19 cellular contexts compared by ENCODE assay signal in genomic region chr9:4099961-4100360, GRCh38.
DNase-seq lines count a peak whose midpoint lies in the region; ATAC-seq, FAIRE-seq and TF ChIP-seq lines count a peak whose summit lies in the region.
"Had no signal": no experiment of that assay in that cellular context is flagged by ENCODE, and none has a peak within 500 bp of the region (broad histone marks: within the 10 kb centered on the region; RNA-seq: fewer than 3 reads in every experiment).

No MANE protein-coding gene starts in this region.

- WGBS in adrenal gland, 4 donors = 67 to 79% (median 75%) methylated on average over 4 of the region's 4 CpGs
- 66% methylated on average over 4 of the region's 4 CpGs for WGBS in HepG2 (ENCODE audit: low lambda C conversion rate)

- TF ChIP-seq RAD21 in HepG2 (CRISPR knock-in tag; IDR thresholded peaks at IDR 0.05) = no peak

- FAIRE-seq in HepG2 (lab: Jason Lieb, UNC) = no peak
- FAIRE-seq: GM19239, K562 had no signal

- H2AFZ ChIP-seq in ACC112 (ENCODE audit: low read length, unreplicated experiment) = no peak overlapping the region
- H2AFZ ChIP-seq in HepG2 (ENCODE audit: low read length) = no peak overlapping the region

- H3K36me3 ChIP-seq in ACC112 (ENCODE audit: insufficient read depth, low read length) (no peaks in the 10 kb centered on the region), adrenal gland (replicated peaks in 1 of 2) (no peaks in the 10 kb centered on the region), HepG2 (replicated peaks in 1 of 2; ENCODE audit: control insufficient read depth in 1 of 2, insufficient read depth in 2 of 2, low read length in 2 of 2) (no peaks in the 10 kb centered on the region)
- H3K36me3 ChIP-seq: BLaER1, ovary, sigmoid colon, tibial nerve had no signal

- no TSS peak for BruUV-seq in HepG2 (replicated peaks; lab: Mats Ljungman, UMichigan)

- POLR2A ChIA-PET in HepG2 (lab: Yijun Ruan, JAX) = no interaction called here

- H3K79me2 ChIP-seq in ACC112 (ENCODE audit: control insufficient read depth, insufficient read depth, low read length, unreplicated experiment) (peaks cover 32% of the 10 kb centered on the region), HepG2 (ENCODE audit: insufficient read depth, low read length) (no peaks in the 10 kb centered on the region)

- no peak overlapping the region for H3K4me2 ChIP-seq in HepG2 (ENCODE audit: low read depth, low read length)
- H3K4me2 ChIP-seq: BLaER1 had no signal

- H3K27me3 ChIP-seq in ACC112 (ENCODE audit: insufficient read depth, low read length) (no peaks in the 10 kb centered on the region), adrenal gland (no peaks in the 10 kb centered on the region), HepG2 (ENCODE audit: control insufficient read depth in 1 of 2, insufficient read depth in 2 of 2, low read length in 2 of 2) (no peaks in the 10 kb centered on the region)
- H3K27me3 ChIP-seq: BLaER1, ovary, sigmoid colon, tibial nerve had no signal

- intact Hi-C loops in adrenal gland (cut with DNase I) (no loop called here), HepG2 (cut with micrococcal nuclease; ENCODE audit: unreplicated experiment) (no loop called here)

- DNase-seq in AG20443 (ENCODE audit: low spot score) (peak; percentile 57), NCI-H69 (lab: John Stamatoyannopoulos, UW) (peak; percentile 83), fibroblast of mammary gland (ENCODE audit: low read depth) (peak; percentile 88), NCI-H1417 (lab: John Stamatoyannopoulos, UW) (no peak), NCI-H82 (lab: John Stamatoyannopoulos, UW) (no peak), adrenal gland (no peak), HepG2 (ENCODE audit: low spot score) (no peak)
- DNase-seq: amniotic stem cell; NCI-H1105; NK-92 treated with Interleukin-12 subunit alpha and Interleukin-12 subunit beta, amount 100 ng/mL, for 24 hours; ovary; sigmoid colon had no signal

- H3K4me1 ChIP-seq in ACC112 (ENCODE audit: control insufficient read depth, insufficient read depth, low read length, unreplicated experiment) (peaks cover 68% of the 10 kb centered on the region), adrenal gland (replicated peaks in 1 of 2) (peaks cover 0 to 23% of the 10 kb centered on the region in 2 donors), HepG2 (ENCODE audit: insufficient read depth, low read length) (no peaks in the 10 kb centered on the region)

- CTCF ChIA-PET in HepG2 (lab: Yijun Ruan, JAX; ENCODE audit: low intra/inter-chr PET ratio, low total read pairs) = no interaction called here

- no peak for ATAC-seq in HepG2
- ATAC-seq: K562, Right ventricle myocardium inferior, WTC11 had no signal

- no peaks in the 10 kb centered on the region for H4K20me1 ChIP-seq in HepG2 (ENCODE audit: insufficient read depth, low read length)
- H4K20me1 ChIP-seq: BLaER1 had no signal

- TF ChIP-seq EP300 in HepG2 (IDR thresholded peaks at IDR 0.05; ENCODE audit: low read depth in 2 of 2, low read length in 2 of 2) (no peak), HepG2 (CRISPR knock-in tag; IDR thresholded peaks at IDR 0.05; ENCODE audit: borderline replicate concordance) (no peak)

- TF ChIP-seq CTCF in fibroblast of mammary gland (conservative IDR thresholded peaks at IDR 0.05; ENCODE audit: control insufficient read depth, insufficient read depth, low read depth, low read length) = no peak
- no peak for TF ChIP-seq CTCF in adrenal gland (IDR thresholded peaks at IDR 0.05)
- no peak for TF ChIP-seq CTCF in HepG2 (CRISPR knock-in tag; IDR thresholded peaks at IDR 0.05)

- in situ Hi-C loops in HepG2 (cut with HindIII; ENCODE audit: extremely low pct_ligation_motif_present, low pct_unique_long_range_greater_than_20kb) = no loop called here

- no peak overlapping the region for H3K9ac ChIP-seq in HepG2 (ENCODE audit: insufficient read depth, low read depth, low read length)
- H3K9ac ChIP-seq: BLaER1 had no signal

- no peak for TF ChIP-seq POLR2A in adrenal gland (IDR thresholded peaks at IDR 0.05)
- TF ChIP-seq POLR2A in HepG2 (IDR thresholded peaks at IDR 0.05; ENCODE audit: insufficient read depth in 1 of 2, low read depth in 2 of 2, low read length in 2 of 2) = no peak

- H3K27ac ChIP-seq in ACC112 (ENCODE audit: low read depth, low read length) (peak overlapping the region; percentile 85), adrenal gland (no peak overlapping the region), HepG2 (ENCODE audit: extremely low read length, insufficient read depth, low read length) (no peak overlapping the region)
- H3K27ac ChIP-seq: BLaER1, ovary, sigmoid colon, tibial nerve had no signal

- H3K4me3 ChIP-seq in ACC112 (ENCODE audit: low read depth, low read length) = peak overlapping the region; percentile 52; the same call in 1 of the 2 replicates
- H3K4me3 ChIP-seq in fibroblast of mammary gland (ENCODE audit: control insufficient read depth, low read depth, low read length) = no peak overlapping the region
- H3K4me3 ChIP-seq in adrenal gland = no peak overlapping the region
- no peak overlapping the region for H3K4me3 ChIP-seq in HepG2 (replicated peaks in 1 of 3; ENCODE audit: insufficient read depth in 1 of 3, low read depth in 2 of 3, low read length in 3 of 3)
- H3K4me3 ChIP-seq: BLaER1, K562, ovary, sigmoid colon, tibial nerve had no signal

- H3K9me3 ChIP-seq in adrenal gland (replicated peaks in 1 of 3) (no peaks in the 10 kb centered on the region), HepG2 (ENCODE audit: low read length) (no peaks in the 10 kb centered on the region)
- H3K9me3 ChIP-seq: ovary, sigmoid colon, tibial nerve had no signal

TF ChIP-seq in HepG2, 621 proteins besides CTCF, POLR2A, EP300 and RAD21 (continues in another document):
- TF ChIP-seq ZNF501 (CRISPR knock-in tag; IDR thresholded peaks at IDR 0.05) (no peak), NCOA5 (CRISPR knock-in tag; IDR thresholded peaks at IDR 0.05) (no peak), ZNF878 (CRISPR knock-in tag; IDR thresholded peaks at IDR 0.05) (no peak), ZBTB37 (CRISPR knock-in tag; IDR thresholded peaks at IDR 0.05) (no peak), ZNF20 (CRISPR knock-in tag; IDR thresholded peaks at IDR 0.05) (no peak), HNRNPLL (IDR thresholded peaks at IDR 0.05; ENCODE audit: low read depth, low read length, poor library complexity, severe bottlenecking) (no peak), SMARCC2 (IDR thresholded peaks at IDR 0.05) (no peak), RBFOX2 (IDR thresholded peaks at IDR 0.05; ENCODE audit: low read depth, low read length) (no peak), ZNF597 (CRISPR knock-in tag; IDR thresholded peaks at IDR 0.05) (no peak), ZNF777 (CRISPR knock-in tag; IDR thresholded peaks at IDR 0.05) (no peak), TMF1 (CRISPR knock-in tag; IDR thresholded peaks at IDR 0.05; ENCODE audit: low read depth) (no peak), GPBP1L1 (CRISPR knock-in tag; IDR thresholded peaks at IDR 0.05) (no peak), NCOA1 (CRISPR knock-in tag; IDR thresholded peaks at IDR 0.05) (no peak), CENPBD1 (CRISPR knock-in tag; IDR thresholded peaks at IDR 0.05; ENCODE audit: borderline replicate concordance, low read depth) (no peak)

Comparison
In these comparisons a context has a peak if more than half of its experiments do, and no peak if none do; other contexts are left out.
1. DNase-seq: peak in AG20443 (single experiment), NCI-H69 (single experiment) and fibroblast of mammary gland (single experiment); none in NCI-H1417 (0 of 3), NCI-H82 (single experiment), adrenal gland (0 of 7) and HepG2 (single experiment).